6 cellular contexts compared by ENCODE assay signal in the genomic region with DNA sequence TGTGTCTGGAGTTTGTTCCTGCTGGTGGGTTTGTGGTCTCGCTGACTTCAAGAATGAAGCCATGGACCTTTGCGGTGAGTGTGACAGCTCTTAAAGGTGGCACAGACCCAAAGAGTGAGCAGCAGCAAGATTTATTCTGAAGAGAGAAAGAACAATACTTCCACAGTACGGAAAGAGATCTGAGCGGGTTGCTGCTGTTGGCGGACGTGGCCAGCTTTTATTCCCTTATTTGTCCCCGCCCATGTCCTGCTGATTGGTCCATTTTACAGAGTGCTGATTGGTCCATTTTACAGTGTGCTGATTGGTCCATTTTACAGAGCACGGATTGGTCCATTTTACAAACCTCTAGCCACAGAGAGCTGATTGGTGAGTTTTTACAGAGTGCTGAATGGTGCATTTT. TPM values are rescaled to one million over a fixed set of nuclear protein-coding genes. Genes with fewer than 3 reads are reported as not detected.
"Had no signal": no experiment of that assay in that cellular context is flagged by ENCODE, and none has a peak within 500 bp of the region (broad histone marks: within the 10 kb centered on the region; RNA-seq: fewer than 3 reads in every experiment).

No MANE protein-coding gene starts in this region.

RNA-seq across cellular contexts. Expression of gene LIN7A, which starts 59.3 kb away (rescaled TPM):
- total RNA-seq: activated CD4-positive, alpha-beta memory T cell treated with anti-CD3 and anti-CD28 coated beads, Interleukin-2, amount 10 ng/mL, durations not matched to agents 7 days and 5 days; activated CD4-positive, alpha-beta T cell treated with anti-CD3 and anti-CD28 coated beads for 36 hours; activated CD8-positive, alpha-beta memory T cell treated with anti-CD3 and anti-CD28 coated beads for 36 hours; activated naive CD4-positive, alpha-beta T cell treated with anti-CD3 and anti-CD28 coated beads for 36 hours; activated T-helper 17 cell treated with anti-CD3 and anti-CD28 coated beads, Interleukin-2, amount 50 U/mL, for 72 hours; RPMI7951 had no signal
